Comparison of ENCODE assay signal across 8 cellular contexts in genomic region chr9:4679268-4680177, GRCh38. TPM values are rescaled to one million over a fixed set of nuclear protein-coding genes. Genes with fewer than 3 reads are reported as not detected.
DNase-seq lines count a peak whose midpoint lies in the region; ATAC-seq, FAIRE-seq and TF ChIP-seq lines count a peak whose summit lies in the region.

CDC37L1 (plus strand) TSS chr9:4679569; CDS start chr9:4679768, 199 bp downstream.

- H2BK5ac ChIP-seq in H1 (ENCODE audit: low read depth, low read length) (peak within 1 kb of the TSS; percentile 81), mesenchymal stem cell (ENCODE audit: low read depth, low read length, poor library complexity, severe bottlenecking) (peak within 1 kb of the TSS; percentile 74)

- H3K18ac ChIP-seq in H1 (ENCODE audit: extremely low read depth, low read length) (peak within 1 kb of the TSS; percentile 68), mesenchymal stem cell (ENCODE audit: low read depth in 1 of 2, low read length in 2 of 2) (peak within 1 kb of the TSS; percentile 78 to 88)

- H3K4me2 ChIP-seq in H1 (ENCODE audit: insufficient read depth in 1 of 2, low read depth in 2 of 2, low read length in 2 of 2) (peak within 1 kb of the TSS; percentile 82 to 92), mesenchymal stem cell (ENCODE audit: low read length, poor library complexity, severe bottlenecking) (peak within 1 kb of the TSS; percentile 78)

- H3K27me3 ChIP-seq in H1 (replicated peaks in 1 of 4; ENCODE audit: control insufficient read depth in 3 of 4, extremely low read depth in 1 of 4, insufficient read depth in 3 of 4, low read length in 3 of 4) (no peaks in the 10 kb centered on the region), mesenchymal stem cell (ENCODE audit: control insufficient read depth in 1 of 2, insufficient read depth in 1 of 2, low read length in 2 of 2) (no peaks in the 10 kb centered on the region)

- H3K36me3 ChIP-seq in H1 (ENCODE audit: control insufficient read depth in 2 of 4, insufficient read depth in 4 of 4, low read length in 3 of 4): no peaks in the 10 kb centered on the region
- peaks cover 0 to 8% of the 10 kb centered on the region in 2 experiments for H3K36me3 ChIP-seq in mesenchymal stem cell (ENCODE audit: control insufficient read depth in 1 of 2, insufficient read depth in 2 of 2, low read depth in 1 of 2, low read length in 2 of 2)

- no peak within 1 kb of the TSS for H3K4ac ChIP-seq in H1 (replicated peaks; ENCODE audit: insufficient read length, low read depth, low read length)
- peak within 1 kb of the TSS in 1 of 2 experiments; percentile 65 for H3K4ac ChIP-seq in mesenchymal stem cell (ENCODE audit: low read depth in 1 of 2, low read length in 2 of 2)

- H3K79me2 ChIP-seq in H1 (ENCODE audit: control insufficient read depth in 1 of 2, insufficient read depth in 2 of 2, low read length in 2 of 2): peaks cover 9 to 28% of the 10 kb centered on the region in 2 experiments; a peak in 3 of 4 replicates

- peak within 1 kb of the TSS; percentile 95 for H4K5ac ChIP-seq in H1 (ENCODE audit: insufficient read length, low read depth, low read length)

- H2AK5ac ChIP-seq in H1 (ENCODE audit: low read depth, low read length) (no peak within 1 kb of the TSS), mesenchymal stem cell (ENCODE audit: low read length, severe bottlenecking) (peak within 1 kb of the TSS; percentile 63)

- DNase-seq in COLO829 (ENCODE audit: low spot score) (peak; percentile 87), HT-29 (ENCODE audit: low spot score) (peak; percentile 97), H1 (ENCODE audit: low read depth in 1 of 2, low spot score in 2 of 2) (peak; percentile 85 to 99), mesenchymal stem cell (peak; percentile 97)
- peak; percentile 94 for DNase-seq in NK-92 treated with Interleukin-12 subunit alpha and Interleukin-12 subunit beta, amount 100 ng/mL, for 24 hours (lab: John Stamatoyannopoulos, UW)
- DNase-seq in stimulated activated CD8-positive, alpha-beta memory T cell treated with anti-CD3 and anti-CD28 coated beads, Interleukin-12 subunit alpha, Interleukin-12 subunit beta, amount 100 ng/mL, for 4 hours (ENCODE audit: low read depth): peak; percentile 98

- H4K20me1 ChIP-seq in H1 (replicated peaks in 1 of 2; ENCODE audit: control insufficient read depth in 1 of 2, insufficient read depth in 2 of 2, low read length in 2 of 2): peaks cover 0 to 2% of the 10 kb centered on the region in 2 experiments

- H3K9ac ChIP-seq in H1 (replicated peaks in 1 of 4; ENCODE audit: extremely low read depth in 1 of 4, low read depth in 3 of 4, low read length in 3 of 4) (peak within 1 kb of the TSS; percentile 91 to 97 (median 92)), mesenchymal stem cell (ENCODE audit: low read length) (peak within 1 kb of the TSS; percentile 97)

- CTCF ChIA-PET in activated CD8-positive, alpha-beta memory T cell treated with anti-CD3 and anti-CD28 coated beads for 36 hours (lab: Charles Lee): interaction anchor here (1.0 kb wide), 1 partner anchor 73 kb away, joined by 3 read pairs; no protein-coding TSS in a partner anchor
- CTCF ChIA-PET in H1 (lab: Charles Lee; ENCODE audit: partially characterized antibody): interaction anchor here (1.0 kb wide), 1 partner anchor 14 kb away, joined by 7 read pairs; the partner anchor contains the start of gene SPATA6L

- POLR2A ChIA-PET in activated CD8-positive, alpha-beta memory T cell treated with anti-CD3 and anti-CD28 coated beads for 36 hours (lab: Charles Lee): interaction anchor here (0.6 to 1.0 kb wide), 3 partner anchors 14 to 1152 kb away, joined by 3 to 9 read pairs (median 5); partner anchors contain the start of genes AK3 and SPATA6L
- POLR2A ChIA-PET in H1 (lab: Charles Lee; ENCODE audit: partially characterized antibody): interaction anchor here (0.7 to 1.3 kb wide), 5 partner anchors 10 to 57 kb away, joined by 3 to 8 read pairs (median 4); partner anchors contain the start of gene SPATA6L

- WGBS in H1 (ENCODE audit: extremely low coverage in 1 of 2, insufficient coverage in 1 of 2, insufficient read length in 1 of 2, insufficient replicate concordance in 2 of 2, low coverage in 1 of 2, low lambda C conversion rate in 2 of 2, missing lambda C conversion rate in 1 of 2), 2 experiments: 2% methylated on average over 65 of the region's 66 CpGs; no CpG with 5 or more reads in 1 of the 2 experiments
- WGBS in mesenchymal stem cell: under 1% methylated on average over 64 of the region's 66 CpGs

- H3K4me1 ChIP-seq in H1 (replicated peaks in 1 of 4; ENCODE audit: control insufficient read depth in 3 of 4, insufficient read depth in 4 of 4, low read length in 3 of 4): peaks cover 0 to 4% (median 0%) of the 10 kb centered on the region in 4 experiments; a peak in 2 of 7 replicates
- H3K4me1 ChIP-seq in mesenchymal stem cell (ENCODE audit: control insufficient read depth, insufficient read depth, low read depth, low read length): peaks cover 3% of the 10 kb centered on the region

- H4K91ac ChIP-seq in H1 (replicated peaks; ENCODE audit: insufficient read length, low read length): no peak within 1 kb of the TSS
- no peak within 1 kb of the TSS for H4K91ac ChIP-seq in mesenchymal stem cell (ENCODE audit: low read length)

- peak in 1 of 2 experiments; percentile 28; a peak in 1 of 4 replicates for TF ChIP-seq RAD21 in H1 (IDR thresholded peaks at IDR 0.05 in 1 of 2, conservative IDR thresholded peaks at IDR 0.05 in 1 of 2; ENCODE audit: low read depth in 2 of 2, low read length in 2 of 2)

- no peak within 1 kb of the TSS for H3K14ac ChIP-seq in H1 (ENCODE audit: insufficient read length)
- H3K14ac ChIP-seq in mesenchymal stem cell (ENCODE audit: low read length in 2 of 2): peak within 1 kb of the TSS in 1 of 2 experiments; percentile 89

- H3K9me3 ChIP-seq in H1 (ENCODE audit: insufficient read depth in 2 of 2, low read depth in 1 of 2, low read length in 1 of 2) (no peaks in the 10 kb centered on the region), mesenchymal stem cell (ENCODE audit: control insufficient read depth, low read length) (no peaks in the 10 kb centered on the region)

- TF ChIP-seq POLR2A in H1 (IDR thresholded peaks at IDR 0.05; ENCODE audit: control extremely low read depth in 1 of 2, low read depth in 2 of 2, low read length in 2 of 2): peak; percentile 83 to 92

- peaks cover 8% of the 10 kb centered on the region for H3K23me2 ChIP-seq in H1 (ENCODE audit: low read depth, low read length)

- H3K79me1 ChIP-seq in H1 (ENCODE audit: low read depth, low read length) (0 out of 2 replicates have a peak, but pooled peaks cover 2% of the 10 kb centered on the region), mesenchymal stem cell (replicated peaks; ENCODE audit: low read length, poor library complexity, severe bottlenecking) (no peaks in the 10 kb centered on the region)

- peak within 1 kb of the TSS; percentile 35; the same call in 1 of the 2 replicates for H4K8ac ChIP-seq in H1 (ENCODE audit: extremely low read depth, insufficient read depth, low read length)
- H4K8ac ChIP-seq in mesenchymal stem cell (ENCODE audit: low read length): peak within 1 kb of the TSS; percentile 16

- no peak within 1 kb of the TSS; the same call in 1 of the 2 replicates for H2BK12ac ChIP-seq in H1 (ENCODE audit: low read depth, low read length)
- H2BK12ac ChIP-seq in mesenchymal stem cell (ENCODE audit: low read length in 2 of 2): no peak within 1 kb of the TSS

- H2BK120ac ChIP-seq in H1 (replicated peaks; ENCODE audit: low read depth, low read length): no peak within 1 kb of the TSS
- no peak within 1 kb of the TSS for H2BK120ac ChIP-seq in mesenchymal stem cell (ENCODE audit: low read depth, low read length)

- H2BK20ac ChIP-seq in H1 (ENCODE audit: low read length): no peak within 1 kb of the TSS

- peak within 1 kb of the TSS; percentile 13 for H3K56ac ChIP-seq in H1 (replicated peaks; ENCODE audit: insufficient read length, low read depth, low read length)

- peak; percentile 36 to 56 (median 52); a peak in 3 of 4 replicates for TF ChIP-seq CTCF in H1 (IDR thresholded peaks at IDR 0.05; ENCODE audit: control extremely low read depth in 1 of 3, insufficient read depth in 1 of 3, low read depth in 1 of 3, low read length in 3 of 3)

- H3K23ac ChIP-seq in H1 (ENCODE audit: insufficient read length) (no peak within 1 kb of the TSS), mesenchymal stem cell (ENCODE audit: low read length in 2 of 2) (peak within 1 kb of the TSS in 1 of 2 experiments; percentile 46)

- no peak for TF ChIP-seq EP300 in H1 (IDR thresholded peaks at IDR 0.05; ENCODE audit: borderline replicate concordance in 1 of 2, low read depth in 2 of 2, low read length in 2 of 2)

- H3K27ac ChIP-seq in H1 (ENCODE audit: low read depth, low read length): peak within 1 kb of the TSS; percentile 90
- H3K27ac ChIP-seq in mesenchymal stem cell (ENCODE audit: low read length, poor library complexity, severe bottlenecking): peak within 1 kb of the TSS; percentile 89

- H2AFZ ChIP-seq in H1 (ENCODE audit: low read length) (peak within 1 kb of the TSS; percentile 24), mesenchymal stem cell (ENCODE audit: low read depth, low read length) (peak within 1 kb of the TSS; percentile 89)

- H2BK15ac ChIP-seq in H1 (ENCODE audit: low read length) (no peak within 1 kb of the TSS), mesenchymal stem cell (ENCODE audit: low read depth, poor library complexity, severe bottlenecking) (peak within 1 kb of the TSS; percentile 38)

- FAIRE-seq in H1 (lab: Jason Lieb, UNC): peak; percentile 24

- peak; percentile 94 for ATAC-seq in GM19468 (IDR thresholded peaks at IDR 0.05; ENCODE audit: extremely low read depth, unreplicated experiment)

- H3K4me3 ChIP-seq in H1 (ENCODE audit: extremely low read depth in 1 of 4, insufficient read depth in 2 of 4, low read depth in 3 of 4, low read length in 4 of 4): peak within 1 kb of the TSS; percentile 79 to 87 (median 83)
- H3K4me3 ChIP-seq in mesenchymal stem cell (ENCODE audit: insufficient read depth in 1 of 2, low read depth in 1 of 2, low read length in 2 of 2): peak within 1 kb of the TSS; percentile 75 to 90

TF ChIP-seq in H1, 55 proteins besides CTCF, POLR2A, EP300 and RAD21 (continues in another document):
- TF ChIP-seq KDM5A (IDR thresholded peaks at IDR 0.05; ENCODE audit: low read length) (0 out of 2 replicates have a peak, but pooled peaks have one; percentile 12), CEBPB (IDR thresholded peaks at IDR 0.05; ENCODE audit: low read depth, low read length) (no peak)

RNA-seq across cellular contexts. Expression of gene CDC37L1, which starts in this region (rescaled TPM):
- total RNA-seq in HT-29 (2014; rRNA removed; shearing (Covaris generic)): 9.4 and 12.8 TPM in 2 replicates
- total RNA-seq in activated CD8-positive, alpha-beta memory T cell treated with anti-CD3 and anti-CD28 coated beads for 36 hours: 10 to 100 TPM; 11.7 to 12.6 TPM
- total RNA-seq in H1 (2021; fragmentation: NEBNext Ultra II Directional; extraction: Animal tissue kit (Norgen Biotek cat#: 25700)): 22.4 and 23.8 TPM in 2 replicates
- 4.6 and 5.2 TPM in 2 replicates for polyA plus RNA-seq in H1 (2011; rRNA removed)
- polyA plus RNA-seq in H1 (2011; cell fraction: cytosol; rRNA removed): 10.4 TPM
- 4.6 TPM for polyA plus RNA-seq in H1 (2011; cell fraction: nucleus; rRNA removed)
- polyA plus RNA-seq in H1 (2012, experiment 1 of 2): 10.8 to 17.0 TPM (median 13.2 TPM) in 4 replicates
- 1.9 TPM for polyA plus RNA-seq in H1 (2012, experiment 2 of 2)
- 12.0 TPM for polyA plus RNA-seq in H1 (2013, experiment 1 of 2)
- 11.9 TPM for polyA plus RNA-seq in H1 (2013, experiment 2 of 2)
- polyA minus RNA-seq in H1 (2011; rRNA and poly(A)+ RNA removed): 7.2 and 10.8 TPM in 2 replicates
- polyA minus RNA-seq in H1 (2011; cell fraction: cytosol; rRNA and poly(A)+ RNA removed): 9.2 TPM
- 6.3 TPM for polyA minus RNA-seq in H1 (2011; cell fraction: nucleus; rRNA and poly(A)+ RNA removed)
- 9.8 TPM for polyA plus RNA-seq in mesenchymal stem cell (2013, experiment 1 of 2)
- polyA plus RNA-seq in mesenchymal stem cell (2013, experiment 2 of 2): 10.0 TPM

Comparison
In these comparisons a context has a peak if more than half of its experiments do, and no peak if none do; other contexts are left out.
1. Peak in every context shown above with its lines: DNase-seq, ATAC-seq, H3K4me3 ChIP-seq and H3K27ac ChIP-seq.